ENCODE assay signal across 16 cellular contexts in genomic region chr3:102207173-102207572, GRCh38.
DNase-seq lines count a peak whose midpoint lies in the region; ATAC-seq and TF ChIP-seq lines count a peak whose summit lies in the region.
"Had no signal": no experiment of that assay in that cellular context is flagged by ENCODE, and none has a peak within 500 bp of the region (broad histone marks: within the 10 kb centered on the region; RNA-seq: fewer than 3 reads in every experiment).

No MANE protein-coding gene starts in this region.

- H3K27ac ChIP-seq in skin epidermis: peak overlapping the region in 12 of 21 experiments; percentile 8 to 74 (median 62)
- H3K27ac ChIP-seq: prostate gland, spleen had no signal

- TF ChIP-seq CTCF in fibroblast of mammary gland (conservative IDR thresholded peaks at IDR 0.05; ENCODE audit: control insufficient read depth, insufficient read depth, low read depth, low read length): no peak

- H3K4me3 ChIP-seq in fibroblast of mammary gland (ENCODE audit: control insufficient read depth, low read depth, low read length): no peak overlapping the region
- no peak overlapping the region for H3K4me3 ChIP-seq in skin epidermis
- H3K4me3 ChIP-seq: prostate gland, spleen had no signal

- DNase-seq in AG20443 (ENCODE audit: low spot score) (peak; percentile 41), fibroblast of mammary gland (ENCODE audit: low read depth) (peak; percentile 26), NOMO-1 treated with dmso at 0.1 percent for 144 hours (lab: John Stamatoyannopoulos, UW; ENCODE audit: unreplicated experiment) (no peak)
- DNase-seq: activated CD4-positive, alpha-beta T cell treated with anti-CD3 and anti-CD28 coated beads, Interleukin-2, amount 50 U/mL, for 4 hours; endodermal cell; natural killer cell; NCI-H1417; NCI-H526; spleen; T-helper 1 cell had no signal

- peak; percentile 71 for ATAC-seq in SK-N-SH treated with all-trans-retinoic acid at 6 μM for 48 hours
- ATAC-seq in HG03139 (IDR thresholded peaks at IDR 0.05; ENCODE audit: unreplicated experiment): no peak
- no peak for ATAC-seq in GM21367 (IDR thresholded peaks at IDR 0.05; ENCODE audit: unreplicated experiment)
- ATAC-seq in GM18517 (IDR thresholded peaks at IDR 0.05; ENCODE audit: unreplicated experiment): no peak
- ATAC-seq: natural killer cell had no signal

TF ChIP-seq in SK-N-SH treated with all-trans-retinoic acid at 6 μM for 48 hours, 23 proteins besides CTCF, POLR2A, EP300 and RAD21:
- TF ChIP-seq BACH2 (CRISPR knock-in tag; IDR thresholded peaks at IDR 0.05; ENCODE audit: borderline replicate concordance) (no peak), ISL1 (CRISPR knock-in tag; IDR thresholded peaks at IDR 0.05) (0 out of 2 replicates have a peak, but pooled peaks have one; percentile 10)
